In the genomic region with DNA sequence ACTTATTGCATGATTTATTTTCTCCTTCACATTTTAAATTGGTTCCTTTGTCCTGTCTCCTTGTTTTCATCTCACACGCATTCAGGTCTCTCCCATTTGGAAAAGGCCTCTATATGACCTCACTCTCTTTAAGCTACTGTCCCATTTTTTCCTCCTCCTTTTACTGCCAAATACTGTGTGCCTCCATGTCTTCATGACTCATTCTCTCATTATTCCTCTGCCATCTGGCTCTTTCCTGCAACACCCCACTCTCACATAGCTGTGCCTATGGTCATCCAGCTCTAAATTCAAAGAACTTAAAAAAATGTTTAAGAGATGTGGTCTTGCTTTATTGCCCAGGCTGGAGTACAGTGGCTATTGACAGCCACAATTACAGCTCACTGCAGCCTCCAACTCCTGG, we compare ENCODE assay signal across 13 cellular contexts. TPM values are rescaled to one million over a fixed set of nuclear protein-coding genes. Genes with fewer than 3 reads are reported as not detected.
DNase-seq lines count a peak whose midpoint lies in the region; ATAC-seq and TF ChIP-seq lines count a peak whose summit lies in the region.
"Had no signal": no experiment of that assay in that cellular context is flagged by ENCODE, and none has a peak within 500 bp of the region (broad histone marks: within the 10 kb centered on the region; RNA-seq: fewer than 3 reads in every experiment).

No MANE protein-coding gene starts in this region.

- H3K9me3 Mint-ChIP-seq in activated T-helper 1 cell treated with anti-CD3 and anti-CD28 coated beads, Interleukin-12 subunit alpha, Interleukin-12 subunit beta, Interleukin-2, Interleukin-4 antibody, amounts not matched to agents 30 ng/mL and 10 ng/mL and 1 ng/mL, durations not matched to agents 14 hours and 24 hours and 36 hours = no peaks in the 10 kb centered on the region
- H3K9me3 Mint-ChIP-seq: activated T-cell treated with anti-CD3 and anti-CD28 coated beads, Interleukin-2, amount 50 U/mL, for 24 hours; central memory CD8-positive, alpha-beta T cell; naive B cell had no signal

- intact Hi-C loops in activated T-helper 1 cell treated with anti-CD3 and anti-CD28 coated beads, Interleukin-12 subunit alpha, Interleukin-12 subunit beta, Interleukin-2, Interleukin-4 antibody, amounts not matched to agents 30 ng/mL and 10 ng/mL and 1 ng/mL, durations not matched to agents 14 hours and 24 hours and 36 hours (cut with micrococcal nuclease) = no loop called here

- no peak overlapping the region for H3K4me2 ChIP-seq in hepatocyte

- in situ Hi-C loops in astrocyte of the spinal cord (cut with HindIII; ENCODE audit: low sequenced_read_pairs) = no loop called here

- H3K36me3 Mint-ChIP-seq in activated T-helper 1 cell treated with anti-CD3 and anti-CD28 coated beads, Interleukin-12 subunit alpha, Interleukin-12 subunit beta, Interleukin-2, Interleukin-4 antibody, amounts not matched to agents 30 ng/mL and 10 ng/mL and 1 ng/mL, durations not matched to agents 14 hours and 24 hours and 36 hours (ENCODE audit: low read depth) = no peaks in the 10 kb centered on the region
- H3K36me3 Mint-ChIP-seq: naive B cell had no signal

- peaks cover 5% of the 10 kb centered on the region for H3K4me1 ChIP-seq in hepatocyte (ENCODE audit: insufficient read depth)

- peaks cover 17% of the 10 kb centered on the region for H3K4me1 Mint-ChIP-seq in activated T-helper 1 cell treated with anti-CD3 and anti-CD28 coated beads, Interleukin-12 subunit alpha, Interleukin-12 subunit beta, Interleukin-2, Interleukin-4 antibody, amounts not matched to agents 30 ng/mL and 10 ng/mL and 1 ng/mL, durations not matched to agents 14 hours and 24 hours and 36 hours (ENCODE audit: low read depth)

- H3K79me2 ChIP-seq in hepatocyte = no peaks in the 10 kb centered on the region

- no peak overlapping the region for H3K4me3 ChIP-seq in astrocyte of the spinal cord (ENCODE audit: low read depth, low read length)
- no peak overlapping the region for H3K4me3 ChIP-seq in hepatocyte
- no peak overlapping the region for H3K4me3 ChIP-seq in H7 (ENCODE audit: insufficient read depth, low read depth, low read length)

- no peak overlapping the region for H2AFZ ChIP-seq in hepatocyte

- H3K9me3 ChIP-seq in hepatocyte (ENCODE audit: low read depth) = no peaks in the 10 kb centered on the region

- H3K36me3 ChIP-seq in hepatocyte (replicated peaks; ENCODE audit: insufficient read depth, low read depth) = no peaks in the 10 kb centered on the region
- no peaks in the 10 kb centered on the region for H3K36me3 ChIP-seq in H7 (replicated peaks; ENCODE audit: control insufficient read depth, insufficient read depth, low read length)

- H3K4me3 Mint-ChIP-seq in activated T-helper 1 cell treated with anti-CD3 and anti-CD28 coated beads, Interleukin-12 subunit alpha, Interleukin-12 subunit beta, Interleukin-2, Interleukin-4 antibody, amounts not matched to agents 30 ng/mL and 10 ng/mL and 1 ng/mL, durations not matched to agents 14 hours and 24 hours and 36 hours = no peak overlapping the region
- H3K4me3 Mint-ChIP-seq: activated T-cell treated with anti-CD3 and anti-CD28 coated beads, Interleukin-2, amount 50 U/mL, for 24 hours; central memory CD8-positive, alpha-beta T cell; naive B cell had no signal

- ATAC-seq in GM21360 (IDR thresholded peaks at IDR 0.05; ENCODE audit: unreplicated experiment) (no peak), HG03095 (IDR thresholded peaks at IDR 0.05; ENCODE audit: unreplicated experiment) (no peak)

- 85% methylated on average over 1 of the region's 1 CpG for WGBS in hepatocyte (ENCODE audit: low lambda C conversion rate, missing lambda C conversion rate)

- H3K27ac ChIP-seq in hepatocyte = no peak overlapping the region
- H3K27ac ChIP-seq: C4-2B had no signal

- no peak for TF ChIP-seq CTCF in astrocyte of the spinal cord (IDR thresholded peaks at IDR 0.05; ENCODE audit: low read depth, low read length)
- no peak for TF ChIP-seq CTCF in hepatocyte (IDR thresholded peaks at IDR 0.05; ENCODE audit: poor library complexity)

- peaks cover 34% of the 10 kb centered on the region for H3K27me3 Mint-ChIP-seq in activated T-helper 1 cell treated with anti-CD3 and anti-CD28 coated beads, Interleukin-12 subunit alpha, Interleukin-12 subunit beta, Interleukin-2, Interleukin-4 antibody, amounts not matched to agents 30 ng/mL and 10 ng/mL and 1 ng/mL, durations not matched to agents 14 hours and 24 hours and 36 hours (ENCODE audit: insufficient read depth)

- peak; percentile 85 for DNase-seq in AG08396 (ENCODE audit: low spot score)
- DNase-seq in HS-5 (ENCODE audit: low read depth) = peak; percentile 86
- DNase-seq in astrocyte of the spinal cord (ENCODE audit: low read depth, low spot score) = peak; percentile 89
- peak; percentile 17 for DNase-seq in hepatocyte (ENCODE audit: low spot score)
- DNase-seq in activated T-helper 1 cell treated with anti-CD3 and anti-CD28 coated beads, Interleukin-12 subunit alpha, Interleukin-12 subunit beta, Interleukin-2, Interleukin-4 antibody, amounts not matched to agents 30 ng/mL and 10 ng/mL and 1 ng/mL, durations not matched to agents 14 hours and 24 hours and 36 hours (ENCODE audit: low spot score) = no peak
- DNase-seq in H7 = no peak
- DNase-seq: activated T-cell treated with anti-CD3 and anti-CD28 coated beads, Interleukin-2, amount 50 U/mL, for 24 hours; naive B cell; NCI-H187 treated with DMSO at 0.1 percent for 48 hours had no signal

- no peak overlapping the region for H3K27ac Mint-ChIP-seq in activated T-helper 1 cell treated with anti-CD3 and anti-CD28 coated beads, Interleukin-12 subunit alpha, Interleukin-12 subunit beta, Interleukin-2, Interleukin-4 antibody, amounts not matched to agents 30 ng/mL and 10 ng/mL and 1 ng/mL, durations not matched to agents 14 hours and 24 hours and 36 hours
- H3K27ac Mint-ChIP-seq: activated T-cell treated with anti-CD3 and anti-CD28 coated beads, Interleukin-2, amount 50 U/mL, for 24 hours had no signal

- H4K20me1 ChIP-seq in hepatocyte (ENCODE audit: insufficient read depth, poor library complexity, severe bottlenecking) = no peaks in the 10 kb centered on the region

- H3K9me2 ChIP-seq in hepatocyte (replicated peaks; ENCODE audit: insufficient read depth) = no peaks in the 10 kb centered on the region

- no peaks in the 10 kb centered on the region for H3K27me3 ChIP-seq in hepatocyte
- no peaks in the 10 kb centered on the region for H3K27me3 ChIP-seq in H7 (ENCODE audit: control insufficient read depth, insufficient read depth, low read length)

RNA-seq across cellular contexts. Expression of gene TYRO3, which starts 48.0 kb away (rescaled TPM):
- total RNA-seq in hepatocyte = 65.8 and 71.0 TPM in 2 replicates
- 99.8 and 109 TPM in 2 replicates for polyA plus RNA-seq in hepatocyte
- 2.6 and 3.0 TPM in 2 replicates for total RNA-seq in activated T-helper 1 cell treated with anti-CD3 and anti-CD28 coated beads, Interleukin-12 subunit alpha, Interleukin-12 subunit beta, Interleukin-2, Interleukin-4 antibody, amounts not matched to agents 30 ng/mL and 10 ng/mL and 1 ng/mL, durations not matched to agents 14 hours and 24 hours and 36 hours
- total RNA-seq in H7 (2014; rRNA removed; shearing (Covaris generic)) = 65.8 and 72.6 TPM in 2 replicates

RNA-seq across cellular contexts. Expression of gene MGA, which starts 53.2 kb away (rescaled TPM):
- 35.0 and 39.6 TPM in 2 replicates for total RNA-seq in hepatocyte
- 10.9 and 11.7 TPM in 2 replicates for polyA plus RNA-seq in hepatocyte
- 37.5 and 38.8 TPM in 2 replicates for total RNA-seq in activated T-helper 1 cell treated with anti-CD3 and anti-CD28 coated beads, Interleukin-12 subunit alpha, Interleukin-12 subunit beta, Interleukin-2, Interleukin-4 antibody, amounts not matched to agents 30 ng/mL and 10 ng/mL and 1 ng/mL, durations not matched to agents 14 hours and 24 hours and 36 hours
- total RNA-seq in H7 (2014; rRNA removed; shearing (Covaris generic)) = 21.4 and 27.8 TPM in 2 replicates

Comparison
In these comparisons a context has a peak if more than half of its experiments do, and no peak if none do; other contexts are left out.
1. DNase-seq: peak in AG08396 (single experiment), HS-5 (single experiment), astrocyte of the spinal cord (single experiment) and hepatocyte (single experiment); none in activated T-helper 1 cell treated with anti-CD3 and anti-CD28 coated beads, Interleukin-12 subunit alpha, Interleukin-12 subunit beta, Interleukin-2, Interleukin-4 antibody, amounts not matched to agents 30 ng/mL and 10 ng/mL and 1 ng/mL, durations not matched to agents 14 hours and 24 hours and 36 hours (single experiment) and H7 (single experiment).
2. RNA of gene TYRO3, which starts 48.0 kb away (total RNA-seq): 65.8 to 72.6 TPM in H7 and 65.8 to 71.0 TPM in hepatocyte; 2.6 to 3.0 TPM in activated T-helper 1 cell treated with anti-CD3 and anti-CD28 coated beads, Interleukin-12 subunit alpha, Interleukin-12 subunit beta, Interleukin-2, Interleukin-4 antibody, amounts not matched to agents 30 ng/mL and 10 ng/mL and 1 ng/mL, durations not matched to agents 14 hours and 24 hours and 36 hours; every median in the first group is over 10 times any median in the second.